ENCODE assay signal across 9 cellular contexts in genomic region chr6:113018351-113019151, GRCh38.
A peak's percentile ranks its signal among the peaks of the same experiment; 100 is the strongest.
DNase-seq lines count a peak whose midpoint lies in the region; ATAC-seq and TF ChIP-seq lines count a peak whose summit lies in the region.
"Had no signal": no experiment of that assay in that cellular context is flagged by ENCODE, and none has a peak within 500 bp of the region (broad histone marks: within the 10 kb centered on the region; RNA-seq: fewer than 3 reads in every experiment).

No MANE protein-coding gene starts in this region.

- no TSS peak for BruUV-seq in OCI-LY7 (replicated peaks; lab: Mats Ljungman, UMichigan)

- H4K20me1 ChIP-seq in OCI-LY7 (ENCODE audit: insufficient read depth, low read length) = no peaks in the 10 kb centered on the region

- H3K27me3 ChIP-seq in BJ (ENCODE audit: control insufficient read depth, insufficient read depth, low read length) = no peaks in the 10 kb centered on the region
- no peaks in the 10 kb centered on the region for H3K27me3 ChIP-seq in adipocyte (replicated peaks; ENCODE audit: control insufficient read depth, insufficient read depth, low read length)
- no peaks in the 10 kb centered on the region for H3K27me3 ChIP-seq in prostate gland (replicated peaks; ENCODE audit: insufficient read depth)

- H3K4me3 ChIP-seq in BJ (ENCODE audit: low read depth, low read length) = no peak overlapping the region
- H3K4me3 ChIP-seq in adipocyte (ENCODE audit: low read length) = peak overlapping the region; percentile 58
- H3K4me3 ChIP-seq in prostate gland = no peak overlapping the region
- H3K4me3 ChIP-seq in OCI-LY7 (ENCODE audit: low read depth, low read length, poor library complexity, severe bottlenecking) = no peak overlapping the region

- peak overlapping the region; percentile 70 for H3K9ac ChIP-seq in adipocyte (ENCODE audit: low read length)

- H3K36me3 ChIP-seq in BJ (ENCODE audit: control insufficient read depth, insufficient read depth, low read length) (no peaks in the 10 kb centered on the region), adipocyte (ENCODE audit: control insufficient read depth, insufficient read depth, low read length, severe bottlenecking) (no peaks in the 10 kb centered on the region), prostate gland (no peaks in the 10 kb centered on the region), OCI-LY7 (ENCODE audit: insufficient read depth, low read length) (no peaks in the 10 kb centered on the region)

- TF ChIP-seq POLR2A in prostate gland (IDR thresholded peaks at IDR 0.05) = no peak

- H3K9me3 ChIP-seq in adipocyte (ENCODE audit: control insufficient read depth, low read length) (no peaks in the 10 kb centered on the region), prostate gland (no peaks in the 10 kb centered on the region), OCI-LY7 (ENCODE audit: low read length) (no peaks in the 10 kb centered on the region)

- H3K4me1 ChIP-seq in adipocyte (ENCODE audit: control insufficient read depth, insufficient read depth, low read length) (peaks cover 34% of the 10 kb centered on the region), prostate gland (replicated peaks) (no peaks in the 10 kb centered on the region), OCI-LY7 (ENCODE audit: insufficient read depth, low read length, poor library complexity, severe bottlenecking) (no peaks in the 10 kb centered on the region)

- TF ChIP-seq CTCF in BJ (IDR thresholded peaks at IDR 0.05; ENCODE audit: insufficient read depth, low read depth, low read length) = no peak
- TF ChIP-seq CTCF in prostate gland (IDR thresholded peaks at IDR 0.05) = no peak
- TF ChIP-seq CTCF in OCI-LY7 (conservative IDR thresholded peaks at IDR 0.05; ENCODE audit: low read length) = no peak

- peak; percentile 68 for ATAC-seq in Right ventricle myocardium superior (ENCODE audit: poor library complexity)
- ATAC-seq in GM21447 (IDR thresholded peaks at IDR 0.05; ENCODE audit: unreplicated experiment) = no peak

- no peak overlapping the region for H2AFZ ChIP-seq in OCI-LY7 (ENCODE audit: low read length)

- peak; percentile 80 for DNase-seq in BJ (ENCODE audit: low read depth)
- peak; percentile 79 for DNase-seq in adipocyte (ENCODE audit: low read depth)
- no peak for DNase-seq in Right ventricle myocardium superior
- peak; percentile 44 for DNase-seq in prostate gland (ENCODE audit: low spot score)
- DNase-seq in NCI-H1436 (lab: John Stamatoyannopoulos, UW) = no peak
- no peak for DNase-seq in NCI-H2196 (lab: John Stamatoyannopoulos, UW; ENCODE audit: unreplicated experiment)
- DNase-seq in OCI-LY7 (ENCODE audit: low spot score) = no peak
- DNase-seq: CD4-positive, alpha-beta memory T cell had no signal

- H3K27ac ChIP-seq in prostate gland (peak overlapping the region; percentile 44 to 52), OCI-LY7 (ENCODE audit: low read depth, low read length, poor library complexity, severe bottlenecking) (no peak overlapping the region)

- no peaks in the 10 kb centered on the region for H3K9me2 ChIP-seq in OCI-LY7 (ENCODE audit: insufficient read depth, low read length)

- POLR2A ChIA-PET in BJ (lab: Charles Lee) = no interaction called here
- POLR2A ChIA-PET in OCI-LY7 (lab: Charles Lee) = no interaction called here

- H3K79me2 ChIP-seq in OCI-LY7 (ENCODE audit: insufficient read depth, low read depth, low read length) = no peaks in the 10 kb centered on the region

- H3K4me2 ChIP-seq in OCI-LY7 (ENCODE audit: low read length) = no peak overlapping the region

- intact Hi-C loops in Right ventricle myocardium superior (cut with DNase I) = no loop called here
- intact Hi-C loops in prostate gland (cut with DNase I) = no loop called here
- intact Hi-C loops in OCI-LY7 (cut with micrococcal nuclease; ENCODE audit: unreplicated experiment) = loop anchor here (5.0 kb wide), 1 partner anchor 464 kb away; no protein-coding TSS in a partner anchor

- 28% methylated on average over 5 of the region's 5 CpGs for WGBS in prostate gland

- CTCF ChIA-PET in BJ (lab: Yijun Ruan, JAX) = no interaction called here
- CTCF ChIA-PET in OCI-LY7 (lab: Charles Lee; ENCODE audit: unreplicated experiment) = no interaction called here

Comparison
In these comparisons a context has a peak if more than half of its experiments do, and no peak if none do; other contexts are left out.
1. DNase-seq: peak in BJ (single experiment), adipocyte (single experiment) and prostate gland (single experiment); none in Right ventricle myocardium superior (single experiment), NCI-H1436 (single experiment), NCI-H2196 (single experiment) and OCI-LY7 (single experiment).